Comparison of ENCODE assay signal across 16 cellular contexts in the genomic region with DNA sequence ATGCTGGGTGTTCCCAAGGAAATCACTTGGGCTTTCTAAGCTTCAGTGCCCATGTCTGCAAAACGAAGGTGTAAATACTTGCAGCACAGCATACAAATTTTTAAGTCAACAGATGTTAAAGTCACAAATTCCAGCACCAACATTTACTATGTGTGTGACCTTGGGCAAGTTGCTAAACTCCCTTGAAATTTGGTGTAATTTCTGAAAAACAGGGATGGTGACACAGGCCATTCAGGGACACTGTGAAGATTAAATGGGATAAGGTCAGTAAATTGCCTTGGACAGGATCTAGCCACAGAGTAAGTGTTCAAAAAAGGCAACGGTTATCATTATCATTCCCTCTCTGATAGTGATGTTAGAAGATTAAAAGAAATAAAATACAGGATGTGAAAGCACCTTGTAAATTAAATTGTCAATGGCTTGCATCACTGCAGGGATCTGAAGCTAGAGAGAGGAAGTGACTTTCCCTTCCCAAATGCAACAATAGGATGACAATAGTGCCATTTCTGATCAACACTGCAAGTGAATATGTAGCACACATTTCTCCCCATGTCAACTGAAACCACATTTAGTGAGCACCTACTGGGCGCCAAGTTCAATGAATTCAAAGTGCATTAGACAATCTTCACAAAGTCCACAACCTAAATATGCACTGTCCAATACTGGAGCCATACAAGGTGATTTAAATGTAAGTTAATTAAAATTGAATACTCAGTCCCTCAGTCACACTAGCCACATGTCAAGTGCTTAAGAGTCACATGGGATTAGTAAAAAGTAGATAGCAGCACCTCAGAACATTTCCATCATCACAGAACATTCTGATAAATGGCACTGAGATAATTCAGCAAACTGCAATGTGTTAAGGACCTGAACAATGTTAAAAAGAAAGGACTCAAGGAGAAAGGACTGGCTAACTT.
DNase-seq lines count a peak whose midpoint lies in the region; ATAC-seq and TF ChIP-seq lines count a peak whose summit lies in the region.
"Had no signal": no experiment of that assay in that cellular context is flagged by ENCODE, and none has a peak within 500 bp of the region (broad histone marks: within the 10 kb centered on the region; RNA-seq: fewer than 3 reads in every experiment).

No MANE protein-coding gene starts in this region.

- peaks cover 33% of the 10 kb centered on the region for H3K4me1 Mint-ChIP-seq in T-helper 17 cell

- no peaks in the 10 kb centered on the region for H3K27me3 ChIP-seq in right atrium auricular region
- no peaks in the 10 kb centered on the region for H3K27me3 ChIP-seq in subcutaneous abdominal adipose tissue (ENCODE audit: control insufficient read depth in 5 of 5, insufficient read depth in 4 of 5, low read length in 5 of 5)
- H3K27me3 ChIP-seq in BE2C: no peaks in the 10 kb centered on the region
- H3K27me3 ChIP-seq: thyroid gland had no signal

- no peaks in the 10 kb centered on the region for H3K9me3 ChIP-seq in right atrium auricular region
- no peaks in the 10 kb centered on the region for H3K9me3 ChIP-seq in T-helper 17 cell (ENCODE audit: control insufficient read depth, low read length, poor library complexity, severe bottlenecking)
- no peaks in the 10 kb centered on the region for H3K9me3 ChIP-seq in subcutaneous abdominal adipose tissue (ENCODE audit: control insufficient read depth in 5 of 5, low read length in 5 of 5)
- no peaks in the 10 kb centered on the region for H3K9me3 ChIP-seq in BE2C
- H3K9me3 ChIP-seq: thyroid gland had no signal

- H3K4me3 ChIP-seq in right atrium auricular region (no peak overlapping the region), subcutaneous abdominal adipose tissue (ENCODE audit: low read depth in 1 of 5, low read length in 5 of 5) (no peak overlapping the region), BE2C (ENCODE audit: low read depth, low read length) (no peak overlapping the region)
- H3K4me3 ChIP-seq: thyroid gland had no signal

- no peak for TF ChIP-seq CTCF in right atrium auricular region (IDR thresholded peaks at IDR 0.05)
- no peak for TF ChIP-seq CTCF in BE2C (IDR thresholded peaks at IDR 0.05; ENCODE audit: low read depth, low read length)

- ATAC-seq in Right ventricle myocardium superior (ENCODE audit: poor library complexity) (peak; percentile 7), T-helper 17 cell (no peak), left cardiac atrium (peak; percentile 46 to 65), HG02642 (IDR thresholded peaks at IDR 0.05; ENCODE audit: poor library complexity, unreplicated experiment) (no peak)

- intact Hi-C loops in Right ventricle myocardium superior (cut with DNase I): no loop called here
- intact Hi-C loops in left cardiac atrium (cut with DNase I): no loop called here

- no peak for DNase-seq in Right ventricle myocardium superior
- DNase-seq in right atrium auricular region (ENCODE audit: low spot score): no peak
- no peak for DNase-seq in T-helper 17 cell
- DNase-seq in left cardiac atrium: no peak
- DNase-seq in BE2C: no peak
- no peak for DNase-seq in GF-D8 (lab: John Stamatoyannopoulos, UW)
- DNase-seq: kidney, NCI-H187 treated with DMSO at 0.1 percent for 48 hours, NCI-H524, RPMI8226, thyroid gland had no signal

- peak overlapping the region; percentile 53 for H3K27ac Mint-ChIP-seq in T-helper 17 cell

- peaks cover 0 to 27% of the 10 kb centered on the region in 2 donors for H3K4me1 ChIP-seq in right atrium auricular region
- H3K4me1 ChIP-seq in subcutaneous abdominal adipose tissue (ENCODE audit: control insufficient read depth in 5 of 5, insufficient read depth in 5 of 5, low read length in 5 of 5): peaks cover 0 to 20% (median 12%) of the 10 kb centered on the region in 5 donors
- H3K4me1 ChIP-seq in BE2C: no peaks in the 10 kb centered on the region
- H3K4me1 ChIP-seq: thyroid gland had no signal

- no peak overlapping the region for H3K9ac ChIP-seq in subcutaneous abdominal adipose tissue (ENCODE audit: low read length in 5 of 5)
- H3K9ac ChIP-seq: KMS-11 had no signal

- no peak overlapping the region for H3K4me3 Mint-ChIP-seq in T-helper 17 cell

- H3K27ac ChIP-seq in right atrium auricular region (peak overlapping the region in 1 of 2 donors; percentile 55), subcutaneous abdominal adipose tissue (ENCODE audit: low read depth, low read length) (peak overlapping the region; percentile 18)
- H3K27ac ChIP-seq: C4-2B, epithelial cell of prostate, KMS-11, thyroid gland had no signal

- peaks cover 7% of the 10 kb centered on the region for H3K36me3 Mint-ChIP-seq in T-helper 17 cell (ENCODE audit: low read depth)

- no peaks in the 10 kb centered on the region for H3K27me3 Mint-ChIP-seq in T-helper 17 cell

- H3K36me3 ChIP-seq in right atrium auricular region (peaks cover 6% of the 10 kb centered on the region), subcutaneous abdominal adipose tissue (ENCODE audit: control insufficient read depth in 5 of 5, insufficient read depth in 5 of 5, low read length in 5 of 5) (peaks cover 0 to 8% (median 4%) of the 10 kb centered on the region in 5 donors), BE2C (no peaks in the 10 kb centered on the region)
- H3K36me3 ChIP-seq: thyroid gland had no signal

Comparison
In these comparisons a context has a peak if more than half of its experiments do, and no peak if none do; other contexts are left out.
1. ATAC-seq: peak in Right ventricle myocardium superior (single experiment) and left cardiac atrium (2 of 2); none in T-helper 17 cell (single experiment) and HG02642 (single experiment).